8 cellular contexts compared by ENCODE assay signal in the genomic region with DNA sequence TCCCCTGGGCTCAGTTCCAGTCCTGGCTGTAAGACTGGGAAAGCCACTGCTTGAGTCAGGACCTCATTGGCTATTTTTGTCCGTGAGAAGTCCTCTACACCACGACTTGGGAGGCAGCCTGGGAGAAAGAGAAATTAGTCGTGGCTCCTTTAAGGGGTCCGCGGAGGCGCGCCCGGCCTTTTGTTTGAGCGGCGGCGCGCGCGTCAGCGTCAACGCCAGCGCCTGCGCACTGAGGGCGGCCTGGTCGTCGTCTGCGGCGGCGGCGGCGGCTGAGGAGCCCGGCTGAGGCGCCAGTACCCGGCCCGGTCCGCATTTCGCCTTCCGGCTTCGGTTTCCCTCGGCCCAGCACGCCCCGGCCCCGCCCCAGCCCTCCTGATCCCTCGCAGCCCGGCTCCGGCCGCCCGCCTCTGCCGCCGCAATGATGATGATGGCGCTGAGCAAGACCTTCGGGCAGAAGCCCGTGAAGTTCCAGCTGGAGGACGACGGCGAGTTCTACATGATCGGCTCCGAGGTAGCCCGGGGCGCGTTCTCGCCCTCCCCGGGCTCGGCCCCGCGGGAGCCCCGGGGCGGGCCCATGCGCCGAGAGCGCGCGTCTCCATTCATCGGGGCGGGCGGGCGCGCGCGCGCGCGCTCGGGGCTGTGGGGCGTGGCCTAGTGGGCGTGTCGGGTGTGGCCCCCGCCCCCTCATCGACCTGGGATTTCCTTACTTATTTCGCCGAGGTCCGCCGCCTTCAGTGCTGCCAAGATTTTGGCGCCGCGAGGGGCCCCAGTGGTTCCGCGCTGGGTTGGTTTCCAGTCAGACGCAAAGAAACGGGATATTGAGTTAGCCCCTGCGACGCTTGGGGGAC.
DNase-seq lines count a peak whose midpoint lies in the region; ATAC-seq and TF ChIP-seq lines count a peak whose summit lies in the region.

A gene (plus strand): TSS at position 215 of the 848 bp plus-strand sequence. CDS start 204 bp downstream, at position 419.

- H3K27ac ChIP-seq in 22Rv1 (peak within 1 kb of the TSS; percentile 98), caudate nucleus (ENCODE audit: low read depth, low read length) (peak within 1 kb of the TSS; percentile 99)

- ATAC-seq in GM18519 (IDR thresholded peaks at IDR 0.05; ENCODE audit: low FRiP score, unreplicated experiment) (peak; percentile 40), HG03064 (IDR thresholded peaks at IDR 0.05; ENCODE audit: low read depth, unreplicated experiment) (peak; percentile 60)

- TF ChIP-seq CTCF in 22Rv1 (IDR thresholded peaks at IDR 0.05) = no peak

- peak; percentile 91 for DNase-seq in NCI-H2227 (lab: John Stamatoyannopoulos, UW; ENCODE audit: unreplicated experiment)
- DNase-seq in activated CD4-positive, CD25-positive, alpha-beta regulatory T cell (lab: John Stamatoyannopoulos, UW) = peak; percentile 78 to 82 (median 80)
- peak in 56 of 61 donors; percentile 30 to 89 (median 71) for DNase-seq in caudate nucleus (lab: John Stamatoyannopoulos, UW)
- peak; percentile 92 for DNase-seq in islet precursor cell
- DNase-seq in stimulated activated CD4-positive, alpha-beta T cell treated with anti-CD3 and anti-CD28 coated beads, Interleukin-12 subunit alpha, Interleukin-12 subunit beta, amount 100 ng/mL, for 24 hours (ENCODE audit: low read depth in 2 of 2) = peak; percentile 82 to 85

Comparison
In these comparisons a context has a peak if more than half of its experiments do, and no peak if none do; other contexts are left out.
1. Peak in every context shown above with its lines: DNase-seq, ATAC-seq and H3K27ac ChIP-seq.